In genomic region chr10:8037941-8038894, GRCh38 we compare ENCODE assay signal across 1 cellular context.
TF ChIP-seq lines count a peak whose summit lies in the region.

No MANE protein-coding gene starts in this region.

TF ChIP-seq in HepG2, 621 proteins besides CTCF, POLR2A, EP300 and RAD21:
- no peak for TF ChIP-seq SP140L (CRISPR knock-in tag; IDR thresholded peaks at IDR 0.05; ENCODE audit: borderline replicate concordance)
- TF ChIP-seq EZH2 (conservative IDR thresholded peaks at IDR 0.05; ENCODE audit: low read depth, low read length): 0 out of 2 replicates have a peak, but pooled peaks have one; percentile 59
